ENCODE assay signal across 1 cellular context in genomic region chr2:54569745-54570296, GRCh38.
TF ChIP-seq lines count a peak whose summit lies in the region.

No MANE protein-coding gene starts in this region.

TF ChIP-seq in HCT116, 20 proteins besides CTCF, POLR2A, EP300 and RAD21 (continued from another document):
- no peak for TF ChIP-seq REST (IDR thresholded peaks at IDR 0.05; ENCODE audit: low read depth)
- no peak for TF ChIP-seq EZH2phosphoT487 (IDR thresholded peaks at IDR 0.05; ENCODE audit: borderline replicate concordance)
- no peak for TF ChIP-seq SIN3A (IDR thresholded peaks at IDR 0.05; ENCODE audit: low read depth)
